ENCODE assay signal across 9 cellular contexts in the genomic region with DNA sequence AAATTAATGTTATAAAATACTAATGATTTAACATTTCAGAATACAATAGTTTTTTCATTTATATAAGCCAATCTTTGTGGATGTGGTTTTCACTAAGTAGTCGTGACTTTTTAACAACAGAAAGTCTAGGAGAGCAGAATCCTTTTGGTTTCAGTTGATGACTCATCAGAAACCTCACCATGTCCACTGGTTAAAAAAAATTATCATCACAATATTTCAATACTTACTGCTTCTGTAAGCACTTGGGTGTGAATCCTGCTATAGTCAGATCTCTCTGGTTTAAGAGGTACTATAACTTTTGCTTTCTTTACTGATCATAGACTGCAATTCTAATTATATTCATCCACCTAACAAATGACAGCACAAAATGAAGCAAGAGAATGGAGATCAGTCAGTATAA.
DNase-seq lines count a peak whose midpoint lies in the region; ATAC-seq, FAIRE-seq and TF ChIP-seq lines count a peak whose summit lies in the region.
"Had no signal": no experiment of that assay in that cellular context is flagged by ENCODE, and none has a peak within 500 bp of the region (broad histone marks: within the 10 kb centered on the region; RNA-seq: fewer than 3 reads in every experiment).

No MANE protein-coding gene starts in this region.

- peaks cover 0 to 4% (median 0%) of the 10 kb centered on the region in 8 donors for H3K9me3 Mint-ChIP-seq in CD4-positive, alpha-beta memory T cell
- H3K9me3 Mint-ChIP-seq in immature natural killer cell, result peaks cover 0 to 13% (median 8%) of the 10 kb centered on the region in 6 donors
- H3K9me3 Mint-ChIP-seq in HFFc6, result peaks cover 6% of the 10 kb centered on the region; the same call in 1 of the 2 replicates
- H3K9me3 Mint-ChIP-seq in activated T-cell treated with anti-CD3 and anti-CD28 coated beads, Interleukin-2, amount 50 U/mL, for 24 hours, result peaks cover 6% of the 10 kb centered on the region

- no peaks in the 10 kb centered on the region for H3K27me3 Mint-ChIP-seq in CD4-positive, alpha-beta memory T cell
- peaks cover 0 to 2% (median 0%) of the 10 kb centered on the region in 3 donors for H3K27me3 Mint-ChIP-seq in immature natural killer cell (ENCODE audit: low read depth in 3 of 3)
- H3K27me3 Mint-ChIP-seq in HFFc6 (ENCODE audit: insufficient read depth), result no peaks in the 10 kb centered on the region; the same call in 1 of the 2 replicates
- H3K27me3 Mint-ChIP-seq in activated T-cell treated with anti-CD3 and anti-CD28 coated beads, Interleukin-2, amount 50 U/mL, for 24 hours, result no peaks in the 10 kb centered on the region
- H3K27me3 Mint-ChIP-seq: activated naive CD8-positive, alpha-beta T cell had no signal

- H4K20me1 ChIP-seq in K562 (replicated peaks; ENCODE audit: control insufficient read depth, insufficient read depth, low read length), result no peaks in the 10 kb centered on the region

- H3K4me1 ChIP-seq in K562 (replicated peaks in 1 of 2; ENCODE audit: control insufficient read depth in 2 of 2, insufficient read depth in 2 of 2, low read length in 2 of 2), result no peaks in the 10 kb centered on the region
- H3K4me1 ChIP-seq in CD4-positive, alpha-beta memory T cell (ENCODE audit: insufficient read depth, low read length), result no peaks in the 10 kb centered on the region

- no peaks in the 10 kb centered on the region for H3K9me1 ChIP-seq in K562 (ENCODE audit: control insufficient read depth, insufficient read depth, low read length)

- H3K4me2 ChIP-seq in K562 (ENCODE audit: insufficient read depth, low read length), result no peak overlapping the region

- TF ChIP-seq CTCF in K562 (IDR thresholded peaks at IDR 0.05 in 2 of 3, conservative IDR thresholded peaks at IDR 0.05 in 1 of 3; ENCODE audit: insufficient read depth in 2 of 3, low read depth in 1 of 3, low read length in 3 of 3), result no peak
- no peak for TF ChIP-seq CTCF in HFFc6 (IDR thresholded peaks at IDR 0.05)

- CTCF ChIA-PET in K562 (lab: Yijun Ruan, JAX; ENCODE audit: low intra/inter-chr PET ratio), result no interaction called here
- CTCF ChIA-PET in CD4-positive, alpha-beta memory T cell (lab: Charles Lee; ENCODE audit: partially characterized antibody), result no interaction called here

- FAIRE-seq in K562 (lab: Jason Lieb, UNC), result no peak

- H3K27me3 ChIP-seq in K562 (ENCODE audit: control insufficient read depth in 2 of 2, insufficient read depth in 2 of 2, low read length in 2 of 2), result no peaks in the 10 kb centered on the region
- H3K27me3 ChIP-seq in CD4-positive, alpha-beta memory T cell (ENCODE audit: insufficient read depth, low read length), result no peaks in the 10 kb centered on the region

- WGBS in K562 (ENCODE audit: insufficient coverage, low coverage, missing lambda C conversion rate), result 0% methylated on average over 1 of the region's 1 CpG

- ATAC-seq in GM18511 (IDR thresholded peaks at IDR 0.05; ENCODE audit: unreplicated experiment) (peak; percentile 92), GM21526 (IDR thresholded peaks at IDR 0.05; ENCODE audit: low FRiP score, unreplicated experiment) (peak; percentile 89), HG03378 (IDR thresholded peaks at IDR 0.05; ENCODE audit: unreplicated experiment) (peak; percentile 94), K562 (no peak)

- no peaks in the 10 kb centered on the region for H3K36me3 Mint-ChIP-seq in CD4-positive, alpha-beta memory T cell
- H3K36me3 Mint-ChIP-seq in immature natural killer cell (no peaks in the 10 kb centered on the region), HFFc6 (ENCODE audit: low read depth) (no peaks in the 10 kb centered on the region)
- no peaks in the 10 kb centered on the region for H3K36me3 Mint-ChIP-seq in activated T-cell treated with anti-CD3 and anti-CD28 coated beads, Interleukin-2, amount 50 U/mL, for 24 hours (ENCODE audit: low read depth)
- H3K36me3 Mint-ChIP-seq: activated naive CD8-positive, alpha-beta T cell had no signal

- no peak for TF ChIP-seq RAD21 in K562 (CRISPR knock-in tag; conservative IDR thresholded peaks at IDR 0.05 in 1 of 2, IDR thresholded peaks at IDR 0.05 in 1 of 2)

- H3K4me3 ChIP-seq in K562, result no peak overlapping the region
- H3K4me3 ChIP-seq in CD4-positive, alpha-beta memory T cell (ENCODE audit: low read length in 2 of 2), result no peak overlapping the region

- intact Hi-C loops in K562 (cut with micrococcal nuclease), result no loop called here
- intact Hi-C loops in CD4-positive, alpha-beta memory T cell (cut with micrococcal nuclease), result no loop called here

- H2AFZ ChIP-seq in K562 (ENCODE audit: low read depth, low read length), result no peak overlapping the region

- H3K4me1 Mint-ChIP-seq in CD4-positive, alpha-beta memory T cell, result no peaks in the 10 kb centered on the region
- H3K4me1 Mint-ChIP-seq in immature natural killer cell (no peaks in the 10 kb centered on the region), HFFc6 (ENCODE audit: low read depth) (no peaks in the 10 kb centered on the region)
- peaks cover 6% of the 10 kb centered on the region for H3K4me1 Mint-ChIP-seq in activated T-cell treated with anti-CD3 and anti-CD28 coated beads, Interleukin-2, amount 50 U/mL, for 24 hours (ENCODE audit: low read depth)

- POLR2A ChIA-PET in K562 (lab: Yijun Ruan, JAX), result no interaction called here
- POLR2A ChIA-PET in CD4-positive, alpha-beta memory T cell (lab: Charles Lee; ENCODE audit: partially characterized antibody), result no interaction called here

- no peak for TF ChIP-seq EP300 in K562 (IDR thresholded peaks at IDR 0.05; ENCODE audit: low read length)

- no peak overlapping the region for H3K27ac Mint-ChIP-seq in CD4-positive, alpha-beta memory T cell
- no peak overlapping the region for H3K27ac Mint-ChIP-seq in immature natural killer cell
- H3K27ac Mint-ChIP-seq in HFFc6, result no peak overlapping the region
- H3K27ac Mint-ChIP-seq in activated T-cell treated with anti-CD3 and anti-CD28 coated beads, Interleukin-2, amount 50 U/mL, for 24 hours, result no peak overlapping the region
- H3K27ac Mint-ChIP-seq: activated naive CD8-positive, alpha-beta T cell had no signal

- H3K27ac ChIP-seq in K562 (ENCODE audit: extremely low read depth, low read depth, low read length), result no peak overlapping the region
- H3K27ac ChIP-seq in CD4-positive, alpha-beta memory T cell (ENCODE audit: low read depth, low read length), result no peak overlapping the region

- H3K79me2 ChIP-seq in K562 (ENCODE audit: control insufficient read depth, insufficient read depth, low read length), result no peaks in the 10 kb centered on the region

- H3K4me3 Mint-ChIP-seq in CD4-positive, alpha-beta memory T cell, result no peak overlapping the region
- no peak overlapping the region for H3K4me3 Mint-ChIP-seq in immature natural killer cell
- H3K4me3 Mint-ChIP-seq in HFFc6, result no peak overlapping the region
- H3K4me3 Mint-ChIP-seq in activated T-cell treated with anti-CD3 and anti-CD28 coated beads, Interleukin-2, amount 50 U/mL, for 24 hours, result no peak overlapping the region
- H3K4me3 Mint-ChIP-seq: activated naive CD8-positive, alpha-beta T cell had no signal

- in situ Hi-C loops in K562 (cut with MboI), result no loop called here

- no peak for TF ChIP-seq POLR2A in K562 (conservative IDR thresholded peaks at IDR 0.05)

- no peak overlapping the region for H3K9ac ChIP-seq in K562 (ENCODE audit: insufficient read depth in 1 of 2, low read depth in 2 of 2, low read length in 2 of 2)

- H3K36me3 ChIP-seq in K562 (ENCODE audit: control insufficient read depth, insufficient read depth, low read length), result no peaks in the 10 kb centered on the region
- H3K36me3 ChIP-seq in CD4-positive, alpha-beta memory T cell (ENCODE audit: insufficient read depth, low read length), result no peaks in the 10 kb centered on the region

- peaks cover 2% of the 10 kb centered on the region; the same call in 1 of the 2 replicates for H3K9me3 ChIP-seq in K562 (replicated peaks; ENCODE audit: control insufficient read depth, insufficient read depth, low read depth, low read length)
- H3K9me3 ChIP-seq in CD4-positive, alpha-beta memory T cell (ENCODE audit: control insufficient read depth in 1 of 2, low read length in 2 of 2), result no peaks in the 10 kb centered on the region

- no TSS peak for BruUV-seq in K562 (replicated peaks; lab: Mats Ljungman, UMichigan)

- DNase-seq in K562 (ENCODE audit: extremely low read depth in 1 of 4, low spot score in 3 of 4) (no peak), immature natural killer cell (no peak), HFFc6 (no peak)
- no peak for DNase-seq in CD4-positive, alpha-beta memory T cell
- DNase-seq in activated T-cell treated with anti-CD3 and anti-CD28 coated beads, Interleukin-2, amount 50 U/mL, for 24 hours, result no peak

TF ChIP-seq in K562, 482 proteins besides CTCF, POLR2A, EP300 and RAD21 (continues in another document):
- TF ChIP-seq, protein P1, sequence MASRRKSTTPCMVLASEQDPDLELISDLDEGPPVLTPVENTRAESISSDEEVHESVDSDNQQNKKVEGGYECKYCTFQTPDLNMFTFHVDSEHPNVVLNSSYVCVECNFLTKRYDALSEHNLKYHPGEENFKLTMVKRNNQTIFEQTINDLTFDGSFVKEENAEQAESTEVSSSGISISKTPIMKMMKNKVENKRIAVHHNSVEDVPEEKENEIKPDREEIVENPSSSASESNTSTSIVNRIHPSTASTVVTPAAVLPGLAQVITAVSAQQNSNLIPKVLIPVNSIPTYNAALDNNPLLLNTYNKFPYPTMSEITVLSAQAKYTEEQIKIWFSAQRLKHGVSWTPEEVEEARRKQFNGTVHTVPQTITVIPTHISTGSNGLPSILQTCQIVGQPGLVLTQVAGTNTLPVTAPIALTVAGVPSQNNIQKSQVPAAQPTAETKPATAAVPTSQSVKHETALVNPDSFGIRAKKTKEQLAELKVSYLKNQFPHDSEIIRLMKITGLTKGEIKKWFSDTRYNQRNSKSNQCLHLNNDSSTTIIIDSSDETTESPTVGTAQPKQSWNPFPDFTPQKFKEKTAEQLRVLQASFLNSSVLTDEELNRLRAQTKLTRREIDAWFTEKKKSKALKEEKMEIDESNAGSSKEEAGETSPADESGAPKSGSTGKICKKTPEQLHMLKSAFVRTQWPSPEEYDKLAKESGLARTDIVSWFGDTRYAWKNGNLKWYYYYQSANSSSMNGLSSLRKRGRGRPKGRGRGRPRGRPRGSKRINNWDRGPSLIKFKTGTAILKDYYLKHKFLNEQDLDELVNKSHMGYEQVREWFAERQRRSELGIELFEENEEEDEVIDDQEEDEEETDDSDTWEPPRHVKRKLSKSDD (conservative IDR thresholded peaks at IDR 0.05; ENCODE audit: low read length), result no peak
- no peak for TF ChIP-seq ZNF668 (CRISPR knock-in tag; IDR thresholded peaks at IDR 0.05)
- TF ChIP-seq ZNF316 (IDR thresholded peaks at IDR 0.05), result peak; percentile 56
